1 cellular context compared by ENCODE assay signal in the genomic region with DNA sequence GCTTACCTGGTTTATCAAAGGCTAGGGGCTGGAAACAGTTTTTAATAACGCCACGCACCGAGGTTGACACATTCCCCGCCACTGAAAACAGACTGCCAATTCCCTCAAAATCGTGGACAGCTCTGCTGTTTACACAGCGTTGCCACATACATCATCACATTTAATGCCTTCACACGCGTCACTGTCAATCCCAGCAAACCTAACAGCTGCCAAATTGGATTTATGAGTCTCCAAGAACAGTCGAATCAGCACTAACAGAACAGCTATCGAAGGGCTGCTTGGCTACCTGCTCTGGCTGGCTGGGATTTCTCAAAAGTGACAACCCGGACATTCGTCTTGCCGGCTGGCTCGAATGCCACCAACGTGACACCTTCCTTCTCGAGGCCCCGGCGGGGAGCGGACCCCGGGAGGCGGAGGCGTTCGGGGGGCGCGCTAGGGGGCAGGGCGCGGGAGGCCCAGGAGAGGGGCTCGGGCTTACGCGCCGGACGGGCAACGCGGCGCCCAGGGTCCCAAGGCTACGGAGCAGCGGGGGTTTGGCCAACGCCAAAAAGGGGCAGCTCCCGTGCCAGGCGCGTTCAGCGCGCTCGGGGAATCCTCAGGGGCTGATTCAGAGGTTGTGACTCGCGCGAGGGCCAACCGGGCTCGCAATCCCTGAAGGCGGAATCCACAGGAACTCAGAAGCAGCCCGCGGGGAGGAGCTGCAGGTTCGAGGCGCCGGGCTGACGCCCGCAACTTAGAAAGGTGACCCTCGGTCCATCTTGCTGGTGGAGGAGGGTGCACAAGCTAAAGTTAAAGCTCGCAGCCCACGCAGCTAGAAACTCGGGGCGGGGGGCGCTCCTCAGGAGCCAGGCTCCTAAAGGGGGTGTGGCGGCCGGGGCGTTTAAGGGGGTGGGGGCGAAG.
TF ChIP-seq lines count a peak whose summit lies in the region.

No MANE protein-coding gene starts in this region.

TF ChIP-seq in HepG2, 621 proteins besides CTCF, POLR2A, EP300 and RAD21 (continued from another document and continues in another):
- TF ChIP-seq, protein P1, sequence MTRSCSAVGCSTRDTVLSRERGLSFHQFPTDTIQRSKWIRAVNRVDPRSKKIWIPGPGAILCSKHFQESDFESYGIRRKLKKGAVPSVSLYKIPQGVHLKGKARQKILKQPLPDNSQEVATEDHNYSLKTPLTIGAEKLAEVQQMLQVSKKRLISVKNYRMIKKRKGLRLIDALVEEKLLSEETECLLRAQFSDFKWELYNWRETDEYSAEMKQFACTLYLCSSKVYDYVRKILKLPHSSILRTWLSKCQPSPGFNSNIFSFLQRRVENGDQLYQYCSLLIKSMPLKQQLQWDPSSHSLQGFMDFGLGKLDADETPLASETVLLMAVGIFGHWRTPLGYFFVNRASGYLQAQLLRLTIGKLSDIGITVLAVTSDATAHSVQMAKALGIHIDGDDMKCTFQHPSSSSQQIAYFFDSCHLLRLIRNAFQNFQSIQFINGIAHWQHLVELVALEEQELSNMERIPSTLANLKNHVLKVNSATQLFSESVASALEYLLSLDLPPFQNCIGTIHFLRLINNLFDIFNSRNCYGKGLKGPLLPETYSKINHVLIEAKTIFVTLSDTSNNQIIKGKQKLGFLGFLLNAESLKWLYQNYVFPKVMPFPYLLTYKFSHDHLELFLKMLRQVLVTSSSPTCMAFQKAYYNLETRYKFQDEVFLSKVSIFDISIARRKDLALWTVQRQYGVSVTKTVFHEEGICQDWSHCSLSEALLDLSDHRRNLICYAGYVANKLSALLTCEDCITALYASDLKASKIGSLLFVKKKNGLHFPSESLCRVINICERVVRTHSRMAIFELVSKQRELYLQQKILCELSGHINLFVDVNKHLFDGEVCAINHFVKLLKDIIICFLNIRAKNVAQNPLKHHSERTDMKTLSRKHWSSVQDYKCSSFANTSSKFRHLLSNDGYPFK (CRISPR knock-in tag; IDR thresholded peaks at IDR 0.05; ENCODE audit: borderline replicate concordance): no peak
- TF ChIP-seq ZBTB7A (CRISPR knock-in tag; IDR thresholded peaks at IDR 0.05) (no peak), RFX5 (IDR thresholded peaks at IDR 0.05; ENCODE audit: low read depth, low read length) (no peak), RARG (CRISPR knock-in tag; IDR thresholded peaks at IDR 0.05; ENCODE audit: low read depth) (no peak), MTF1 (CRISPR knock-in tag; IDR thresholded peaks at IDR 0.05) (no peak), RFX1 (IDR thresholded peaks at IDR 0.05) (no peak), ZNF747 (CRISPR knock-in tag; IDR thresholded peaks at IDR 0.05; ENCODE audit: borderline replicate concordance) (0 out of 2 replicates have a peak, but pooled peaks have one; percentile 35), SMAD1 (CRISPR knock-in tag; IDR thresholded peaks at IDR 0.05; ENCODE audit: borderline replicate concordance, low read depth) (no peak), ZNF652 (CRISPR knock-in tag; IDR thresholded peaks at IDR 0.05; ENCODE audit: borderline replicate concordance, low read depth) (no peak), SKI (IDR thresholded peaks at IDR 0.05; ENCODE audit: partially characterized antibody) (no peak), POLR2AphosphoS2 (IDR thresholded peaks at IDR 0.05; ENCODE audit: low read depth, low read length) (no peak), TARDBP (CRISPR knock-in tag; IDR thresholded peaks at IDR 0.05) (no peak), ZNF607 (CRISPR knock-in tag; IDR thresholded peaks at IDR 0.05; ENCODE audit: borderline replicate concordance) (peak; percentile 64; the same call in 1 of the 2 replicates), HOXD1 (CRISPR knock-in tag; IDR thresholded peaks at IDR 0.05) (no peak), GATA4 (IDR thresholded peaks at IDR 0.05; ENCODE audit: borderline replicate concordance, low read depth) (no peak), ZNF264 (CRISPR knock-in tag; IDR thresholded peaks at IDR 0.05) (no peak), CAMTA2 (CRISPR knock-in tag; IDR thresholded peaks at IDR 0.05; ENCODE audit: borderline replicate concordance) (no peak), KDM5B (CRISPR knock-in tag; IDR thresholded peaks at IDR 0.05; ENCODE audit: borderline replicate concordance) (peak; percentile 73; the same call in 1 of the 2 replicates), ZBTB7B (CRISPR knock-in tag; IDR thresholded peaks at IDR 0.05) (peak; percentile 78; the same call in 1 of the 2 replicates), THAP11 (CRISPR knock-in tag; IDR thresholded peaks at IDR 0.05) (no peak), NFE2L1 (CRISPR knock-in tag; IDR thresholded peaks at IDR 0.05; ENCODE audit: borderline replicate concordance) (no peak), SP1 (IDR thresholded peaks at IDR 0.05) (no peak), SP1 (CRISPR knock-in tag; IDR thresholded peaks at IDR 0.05) (no peak), ZNF333 (CRISPR knock-in tag; IDR thresholded peaks at IDR 0.05; ENCODE audit: borderline replicate concordance) (no peak), HNRNPK (IDR thresholded peaks at IDR 0.05; ENCODE audit: low read depth, low read length, poor library complexity, severe bottlenecking) (no peak), REXO4 (CRISPR knock-in tag; IDR thresholded peaks at IDR 0.05; ENCODE audit: borderline replicate concordance) (no peak), ZNF138 (CRISPR knock-in tag; IDR thresholded peaks at IDR 0.05; ENCODE audit: low read depth) (no peak), MIER2 (CRISPR knock-in tag; IDR thresholded peaks at IDR 0.05) (no peak), ZNF136 (CRISPR knock-in tag; IDR thresholded peaks at IDR 0.05; ENCODE audit: low read depth) (no peak), ZNF225 (CRISPR knock-in tag; IDR thresholded peaks at IDR 0.05) (0 out of 2 replicates have a peak, but pooled peaks have one; percentile 37), KLF6 (CRISPR knock-in tag; IDR thresholded peaks at IDR 0.05) (no peak)
- TF ChIP-seq, protein P2, sequence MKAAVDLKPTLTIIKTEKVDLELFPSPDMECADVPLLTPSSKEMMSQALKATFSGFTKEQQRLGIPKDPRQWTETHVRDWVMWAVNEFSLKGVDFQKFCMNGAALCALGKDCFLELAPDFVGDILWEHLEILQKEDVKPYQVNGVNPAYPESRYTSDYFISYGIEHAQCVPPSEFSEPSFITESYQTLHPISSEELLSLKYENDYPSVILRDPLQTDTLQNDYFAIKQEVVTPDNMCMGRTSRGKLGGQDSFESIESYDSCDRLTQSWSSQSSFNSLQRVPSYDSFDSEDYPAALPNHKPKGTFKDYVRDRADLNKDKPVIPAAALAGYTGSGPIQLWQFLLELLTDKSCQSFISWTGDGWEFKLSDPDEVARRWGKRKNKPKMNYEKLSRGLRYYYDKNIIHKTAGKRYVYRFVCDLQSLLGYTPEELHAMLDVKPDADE (CRISPR knock-in tag; IDR thresholded peaks at IDR 0.05): no peak
- TF ChIP-seq, protein P3, sequence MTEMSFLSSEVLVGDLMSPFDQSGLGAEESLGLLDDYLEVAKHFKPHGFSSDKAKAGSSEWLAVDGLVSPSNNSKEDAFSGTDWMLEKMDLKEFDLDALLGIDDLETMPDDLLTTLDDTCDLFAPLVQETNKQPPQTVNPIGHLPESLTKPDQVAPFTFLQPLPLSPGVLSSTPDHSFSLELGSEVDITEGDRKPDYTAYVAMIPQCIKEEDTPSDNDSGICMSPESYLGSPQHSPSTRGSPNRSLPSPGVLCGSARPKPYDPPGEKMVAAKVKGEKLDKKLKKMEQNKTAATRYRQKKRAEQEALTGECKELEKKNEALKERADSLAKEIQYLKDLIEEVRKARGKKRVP (CRISPR knock-in tag; IDR thresholded peaks at IDR 0.05): no peak; a peak in 1 of 4 replicates
- TF ChIP-seq, protein P4, sequence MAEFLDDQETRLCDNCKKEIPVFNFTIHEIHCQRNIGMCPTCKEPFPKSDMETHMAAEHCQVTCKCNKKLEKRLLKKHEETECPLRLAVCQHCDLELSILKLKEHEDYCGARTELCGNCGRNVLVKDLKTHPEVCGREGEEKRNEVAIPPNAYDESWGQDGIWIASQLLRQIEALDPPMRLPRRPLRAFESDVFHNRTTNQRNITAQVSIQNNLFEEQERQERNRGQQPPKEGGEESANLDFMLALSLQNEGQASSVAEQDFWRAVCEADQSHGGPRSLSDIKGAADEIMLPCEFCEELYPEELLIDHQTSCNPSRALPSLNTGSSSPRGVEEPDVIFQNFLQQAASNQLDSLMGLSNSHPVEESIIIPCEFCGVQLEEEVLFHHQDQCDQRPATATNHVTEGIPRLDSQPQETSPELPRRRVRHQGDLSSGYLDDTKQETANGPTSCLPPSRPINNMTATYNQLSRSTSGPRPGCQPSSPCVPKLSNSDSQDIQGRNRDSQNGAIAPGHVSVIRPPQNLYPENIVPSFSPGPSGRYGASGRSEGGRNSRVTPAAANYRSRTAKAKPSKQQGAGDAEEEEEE (CRISPR knock-in tag; IDR thresholded peaks at IDR 0.05; ENCODE audit: borderline replicate concordance): no peak
- TF ChIP-seq, protein P5, sequence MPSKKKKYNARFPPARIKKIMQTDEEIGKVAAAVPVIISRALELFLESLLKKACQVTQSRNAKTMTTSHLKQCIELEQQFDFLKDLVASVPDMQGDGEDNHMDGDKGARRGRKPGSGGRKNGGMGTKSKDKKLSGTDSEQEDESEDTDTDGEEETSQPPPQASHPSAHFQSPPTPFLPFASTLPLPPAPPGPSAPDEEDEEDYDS (CRISPR knock-in tag; IDR thresholded peaks at IDR 0.05): no peak
- TF ChIP-seq, protein P6, sequence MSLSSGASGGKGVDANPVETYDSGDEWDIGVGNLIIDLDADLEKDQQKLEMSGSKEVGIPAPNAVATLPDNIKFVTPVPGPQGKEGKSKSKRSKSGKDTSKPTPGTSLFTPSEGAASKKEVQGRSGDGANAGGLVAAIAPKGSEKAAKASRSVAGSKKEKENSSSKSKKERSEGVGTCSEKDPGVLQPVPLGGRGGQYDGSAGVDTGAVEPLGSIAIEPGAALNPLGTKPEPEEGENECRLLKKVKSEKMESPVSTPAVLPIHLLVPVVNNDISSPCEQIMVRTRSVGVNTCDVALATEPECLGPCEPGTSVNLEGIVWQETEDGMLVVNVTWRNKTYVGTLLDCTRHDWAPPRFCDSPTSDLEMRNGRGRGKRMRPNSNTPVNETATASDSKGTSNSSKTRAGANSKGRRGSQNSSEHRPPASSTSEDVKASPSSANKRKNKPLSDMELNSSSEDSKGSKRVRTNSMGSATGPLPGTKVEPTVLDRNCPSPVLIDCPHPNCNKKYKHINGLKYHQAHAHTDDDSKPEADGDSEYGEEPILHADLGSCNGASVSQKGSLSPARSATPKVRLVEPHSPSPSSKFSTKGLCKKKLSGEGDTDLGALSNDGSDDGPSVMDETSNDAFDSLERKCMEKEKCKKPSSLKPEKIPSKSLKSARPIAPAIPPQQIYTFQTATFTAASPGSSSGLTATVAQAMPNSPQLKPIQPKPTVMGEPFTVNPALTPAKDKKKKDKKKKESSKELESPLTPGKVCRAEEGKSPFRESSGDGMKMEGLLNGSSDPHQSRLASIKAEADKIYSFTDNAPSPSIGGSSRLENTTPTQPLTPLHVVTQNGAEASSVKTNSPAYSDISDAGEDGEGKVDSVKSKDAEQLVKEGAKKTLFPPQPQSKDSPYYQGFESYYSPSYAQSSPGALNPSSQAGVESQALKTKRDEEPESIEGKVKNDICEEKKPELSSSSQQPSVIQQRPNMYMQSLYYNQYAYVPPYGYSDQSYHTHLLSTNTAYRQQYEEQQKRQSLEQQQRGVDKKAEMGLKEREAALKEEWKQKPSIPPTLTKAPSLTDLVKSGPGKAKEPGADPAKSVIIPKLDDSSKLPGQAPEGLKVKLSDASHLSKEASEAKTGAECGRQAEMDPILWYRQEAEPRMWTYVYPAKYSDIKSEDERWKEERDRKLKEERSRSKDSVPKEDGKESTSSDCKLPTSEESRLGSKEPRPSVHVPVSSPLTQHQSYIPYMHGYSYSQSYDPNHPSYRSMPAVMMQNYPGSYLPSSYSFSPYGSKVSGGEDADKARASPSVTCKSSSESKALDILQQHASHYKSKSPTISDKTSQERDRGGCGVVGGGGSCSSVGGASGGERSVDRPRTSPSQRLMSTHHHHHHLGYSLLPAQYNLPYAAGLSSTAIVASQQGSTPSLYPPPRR (CRISPR knock-in tag; IDR thresholded peaks at IDR 0.05; ENCODE audit: borderline replicate concordance): peak; percentile 10; the same call in 1 of the 2 replicates
- TF ChIP-seq, protein P7, sequence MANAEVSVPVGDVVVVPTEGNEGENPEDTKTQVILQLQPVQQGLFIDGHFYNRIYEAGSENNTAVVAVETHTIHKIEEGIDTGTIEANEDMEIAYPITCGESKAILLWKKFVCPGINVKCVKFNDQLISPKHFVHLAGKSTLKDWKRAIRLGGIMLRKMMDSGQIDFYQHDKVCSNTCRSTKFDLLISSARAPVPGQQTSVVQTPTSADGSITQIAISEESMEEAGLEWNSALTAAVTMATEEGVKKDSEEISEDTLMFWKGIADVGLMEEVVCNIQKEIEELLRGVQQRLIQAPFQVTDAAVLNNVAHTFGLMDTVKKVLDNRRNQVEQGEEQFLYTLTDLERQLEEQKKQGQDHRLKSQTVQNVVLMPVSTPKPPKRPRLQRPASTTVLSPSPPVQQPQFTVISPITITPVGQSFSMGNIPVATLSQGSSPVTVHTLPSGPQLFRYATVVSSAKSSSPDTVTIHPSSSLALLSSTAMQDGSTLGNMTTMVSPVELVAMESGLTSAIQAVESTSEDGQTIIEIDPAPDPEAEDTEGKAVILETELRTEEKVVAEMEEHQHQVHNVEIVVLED (CRISPR knock-in tag; IDR thresholded peaks at IDR 0.05; ENCODE audit: borderline replicate concordance): no peak
- TF ChIP-seq, protein P8, sequence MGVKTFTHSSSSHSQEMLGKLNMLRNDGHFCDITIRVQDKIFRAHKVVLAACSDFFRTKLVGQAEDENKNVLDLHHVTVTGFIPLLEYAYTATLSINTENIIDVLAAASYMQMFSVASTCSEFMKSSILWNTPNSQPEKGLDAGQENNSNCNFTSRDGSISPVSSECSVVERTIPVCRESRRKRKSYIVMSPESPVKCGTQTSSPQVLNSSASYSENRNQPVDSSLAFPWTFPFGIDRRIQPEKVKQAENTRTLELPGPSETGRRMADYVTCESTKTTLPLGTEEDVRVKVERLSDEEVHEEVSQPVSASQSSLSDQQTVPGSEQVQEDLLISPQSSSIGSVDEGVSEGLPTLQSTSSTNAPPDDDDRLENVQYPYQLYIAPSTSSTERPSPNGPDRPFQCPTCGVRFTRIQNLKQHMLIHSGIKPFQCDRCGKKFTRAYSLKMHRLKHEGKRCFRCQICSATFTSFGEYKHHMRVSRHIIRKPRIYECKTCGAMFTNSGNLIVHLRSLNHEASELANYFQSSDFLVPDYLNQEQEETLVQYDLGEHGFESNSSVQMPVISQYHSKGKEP (CRISPR knock-in tag; IDR thresholded peaks at IDR 0.05): no peak
- TF ChIP-seq, protein P9, sequence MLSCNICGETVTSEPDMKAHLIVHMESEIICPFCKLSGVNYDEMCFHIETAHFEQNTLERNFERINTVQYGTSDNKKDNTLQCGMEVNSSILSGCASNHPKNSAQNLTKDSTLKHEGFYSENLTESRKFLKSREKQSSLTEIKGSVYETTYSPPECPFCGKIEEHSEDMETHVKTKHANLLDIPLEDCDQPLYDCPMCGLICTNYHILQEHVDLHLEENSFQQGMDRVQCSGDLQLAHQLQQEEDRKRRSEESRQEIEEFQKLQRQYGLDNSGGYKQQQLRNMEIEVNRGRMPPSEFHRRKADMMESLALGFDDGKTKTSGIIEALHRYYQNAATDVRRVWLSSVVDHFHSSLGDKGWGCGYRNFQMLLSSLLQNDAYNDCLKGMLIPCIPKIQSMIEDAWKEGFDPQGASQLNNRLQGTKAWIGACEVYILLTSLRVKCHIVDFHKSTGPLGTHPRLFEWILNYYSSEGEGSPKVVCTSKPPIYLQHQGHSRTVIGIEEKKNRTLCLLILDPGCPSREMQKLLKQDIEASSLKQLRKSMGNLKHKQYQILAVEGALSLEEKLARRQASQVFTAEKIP (CRISPR knock-in tag; IDR thresholded peaks at IDR 0.05; ENCODE audit: borderline replicate concordance): no peak
- TF ChIP-seq, protein P10, sequence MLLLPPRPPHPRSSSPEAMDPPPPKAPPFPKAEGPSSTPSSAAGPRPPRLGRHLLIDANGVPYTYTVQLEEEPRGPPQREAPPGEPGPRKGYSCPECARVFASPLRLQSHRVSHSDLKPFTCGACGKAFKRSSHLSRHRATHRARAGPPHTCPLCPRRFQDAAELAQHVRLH (CRISPR knock-in tag; IDR thresholded peaks at IDR 0.05; ENCODE audit: borderline replicate concordance, low read depth): no peak
